In the genomic region with DNA sequence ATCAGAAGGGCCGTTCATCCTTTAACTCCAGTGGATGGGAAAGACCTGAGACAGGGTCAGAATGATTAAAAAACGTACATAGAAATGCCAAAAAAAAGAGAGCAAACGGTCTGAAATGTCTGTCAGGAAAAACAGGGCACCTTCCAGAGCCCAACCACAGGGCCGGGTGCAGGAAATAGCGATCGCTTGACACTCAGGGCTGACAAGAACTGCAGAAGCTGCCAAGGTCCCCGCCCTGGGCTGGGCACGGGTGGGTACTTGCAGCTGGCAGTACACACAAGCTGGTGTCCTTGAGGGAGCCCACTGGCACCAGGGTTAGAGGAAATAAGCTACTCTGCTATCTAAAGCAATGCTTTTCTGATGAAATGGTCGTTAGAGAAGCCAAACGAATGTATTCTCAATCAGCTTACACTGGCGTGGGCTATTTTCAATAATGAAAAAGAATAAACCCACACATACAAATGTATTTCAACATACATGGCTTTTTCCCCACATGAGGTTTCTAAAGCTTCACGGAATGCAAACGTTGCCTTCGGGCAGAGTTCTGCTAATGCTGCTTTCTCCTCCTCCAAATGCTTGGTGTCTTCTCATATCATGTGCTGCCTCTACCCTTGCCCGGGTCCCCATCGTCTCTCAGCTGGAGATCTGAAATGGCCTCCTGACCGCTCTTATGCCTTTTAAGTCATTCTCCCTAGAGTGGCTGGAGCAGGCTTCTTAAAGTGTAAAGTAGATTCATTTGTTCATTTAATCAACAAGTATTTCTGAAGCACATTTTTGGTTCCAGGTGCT, we compare ENCODE assay signal across 3 cellular contexts.
TF ChIP-seq lines count a peak whose summit lies in the region.

No MANE protein-coding gene starts in this region.

TF ChIP-seq in endothelial cell of umbilical vein, 7 proteins besides CTCF, POLR2A, EP300 and RAD21 (continued from another document):
- TF ChIP-seq EZH2 (IDR thresholded peaks at IDR 0.05; ENCODE audit: borderline replicate concordance, low read depth, low read length, severe bottlenecking) = no peak
TF ChIP-seq in endothelial cell of umbilical vein: peak in this region for 3.

TF ChIP-seq in SK-N-SH treated with all-trans-retinoic acid at 6 μM for 48 hours, 23 proteins besides CTCF, POLR2A, EP300 and RAD21 (continued from another document):
- TF ChIP-seq PPARA (CRISPR knock-in tag; IDR thresholded peaks at IDR 0.05; ENCODE audit: borderline replicate concordance) = no peak
- TF ChIP-seq ESRRG (CRISPR knock-in tag; IDR thresholded peaks at IDR 0.05) = no peak
- TF ChIP-seq RARB (CRISPR knock-in tag; IDR thresholded peaks at IDR 0.05) = no peak
- no peak for TF ChIP-seq CREB5 (CRISPR knock-in tag; IDR thresholded peaks at IDR 0.05; ENCODE audit: low read depth)
- TF ChIP-seq, protein P1, sequence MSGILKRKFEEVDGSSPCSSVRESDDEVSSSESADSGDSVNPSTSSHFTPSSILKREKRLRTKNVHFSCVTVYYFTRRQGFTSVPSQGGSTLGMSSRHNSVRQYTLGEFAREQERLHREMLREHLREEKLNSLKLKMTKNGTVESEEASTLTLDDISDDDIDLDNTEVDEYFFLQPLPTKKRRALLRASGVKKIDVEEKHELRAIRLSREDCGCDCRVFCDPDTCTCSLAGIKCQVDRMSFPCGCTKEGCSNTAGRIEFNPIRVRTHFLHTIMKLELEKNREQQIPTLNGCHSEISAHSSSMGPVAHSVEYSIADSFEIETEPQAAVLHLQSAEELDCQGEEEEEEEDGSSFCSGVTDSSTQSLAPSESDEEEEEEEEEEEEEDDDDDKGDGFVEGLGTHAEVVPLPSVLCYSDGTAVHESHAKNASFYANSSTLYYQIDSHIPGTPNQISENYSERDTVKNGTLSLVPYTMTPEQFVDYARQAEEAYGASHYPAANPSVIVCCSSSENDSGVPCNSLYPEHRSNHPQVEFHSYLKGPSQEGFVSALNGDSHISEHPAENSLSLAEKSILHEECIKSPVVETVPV (CRISPR knock-in tag; IDR thresholded peaks at IDR 0.05) = no peak

TF ChIP-seq in SK-N-SH, 30 proteins besides CTCF, POLR2A, EP300 and RAD21 (continued from another document):
- no peak for TF ChIP-seq MAX (IDR thresholded peaks at IDR 0.05; ENCODE audit: low read depth)
- no peak for TF ChIP-seq EZH2phosphoT487 (IDR thresholded peaks at IDR 0.05; ENCODE audit: borderline replicate concordance, low read depth)
- TF ChIP-seq MEF2A (IDR thresholded peaks at IDR 0.05; ENCODE audit: borderline replicate concordance, low read depth) = no peak
- TF ChIP-seq, protein P2, sequence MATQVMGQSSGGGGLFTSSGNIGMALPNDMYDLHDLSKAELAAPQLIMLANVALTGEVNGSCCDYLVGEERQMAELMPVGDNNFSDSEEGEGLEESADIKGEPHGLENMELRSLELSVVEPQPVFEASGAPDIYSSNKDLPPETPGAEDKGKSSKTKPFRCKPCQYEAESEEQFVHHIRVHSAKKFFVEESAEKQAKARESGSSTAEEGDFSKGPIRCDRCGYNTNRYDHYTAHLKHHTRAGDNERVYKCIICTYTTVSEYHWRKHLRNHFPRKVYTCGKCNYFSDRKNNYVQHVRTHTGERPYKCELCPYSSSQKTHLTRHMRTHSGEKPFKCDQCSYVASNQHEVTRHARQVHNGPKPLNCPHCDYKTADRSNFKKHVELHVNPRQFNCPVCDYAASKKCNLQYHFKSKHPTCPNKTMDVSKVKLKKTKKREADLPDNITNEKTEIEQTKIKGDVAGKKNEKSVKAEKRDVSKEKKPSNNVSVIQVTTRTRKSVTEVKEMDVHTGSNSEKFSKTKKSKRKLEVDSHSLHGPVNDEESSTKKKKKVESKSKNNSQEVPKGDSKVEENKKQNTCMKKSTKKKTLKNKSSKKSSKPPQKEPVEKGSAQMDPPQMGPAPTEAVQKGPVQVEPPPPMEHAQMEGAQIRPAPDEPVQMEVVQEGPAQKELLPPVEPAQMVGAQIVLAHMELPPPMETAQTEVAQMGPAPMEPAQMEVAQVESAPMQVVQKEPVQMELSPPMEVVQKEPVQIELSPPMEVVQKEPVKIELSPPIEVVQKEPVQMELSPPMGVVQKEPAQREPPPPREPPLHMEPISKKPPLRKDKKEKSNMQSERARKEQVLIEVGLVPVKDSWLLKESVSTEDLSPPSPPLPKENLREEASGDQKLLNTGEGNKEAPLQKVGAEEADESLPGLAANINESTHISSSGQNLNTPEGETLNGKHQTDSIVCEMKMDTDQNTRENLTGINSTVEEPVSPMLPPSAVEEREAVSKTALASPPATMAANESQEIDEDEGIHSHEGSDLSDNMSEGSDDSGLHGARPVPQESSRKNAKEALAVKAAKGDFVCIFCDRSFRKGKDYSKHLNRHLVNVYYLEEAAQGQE (IDR thresholded peaks at IDR 0.05; ENCODE audit: low read depth, low read length) = no peak
- no peak for TF ChIP-seq SIN3A (IDR thresholded peaks at IDR 0.05; ENCODE audit: borderline replicate concordance, low read depth, low read length)
- no peak for TF ChIP-seq JUND (IDR thresholded peaks at IDR 0.05)
- TF ChIP-seq RXRA (IDR thresholded peaks at IDR 0.05; ENCODE audit: borderline replicate concordance, low read depth) = no peak
- TF ChIP-seq RCOR1 (IDR thresholded peaks at IDR 0.05; ENCODE audit: low read length) = no peak
- TF ChIP-seq USF2 (IDR thresholded peaks at IDR 0.05; ENCODE audit: borderline replicate concordance, low read depth, low read length) = no peak
- TF ChIP-seq TAF1 (IDR thresholded peaks at IDR 0.05; ENCODE audit: borderline replicate concordance, low read depth, low read length) = no peak
- TF ChIP-seq GATA2 (CRISPR knock-in tag; IDR thresholded peaks at IDR 0.05) = no peak
- TF ChIP-seq SMC3 (IDR thresholded peaks at IDR 0.05; ENCODE audit: low read depth, low read length) = no peak
- TF ChIP-seq MXI1 (IDR thresholded peaks at IDR 0.05; ENCODE audit: low read depth, low read length) = no peak
- TF ChIP-seq YY1 (IDR thresholded peaks at IDR 0.05; ENCODE audit: low read depth) = no peak
- TF ChIP-seq IRF3 (IDR thresholded peaks at IDR 0.05; ENCODE audit: low read depth, low read length) = no peak
